ENCODE assay signal across 8 cellular contexts in the genomic region with DNA sequence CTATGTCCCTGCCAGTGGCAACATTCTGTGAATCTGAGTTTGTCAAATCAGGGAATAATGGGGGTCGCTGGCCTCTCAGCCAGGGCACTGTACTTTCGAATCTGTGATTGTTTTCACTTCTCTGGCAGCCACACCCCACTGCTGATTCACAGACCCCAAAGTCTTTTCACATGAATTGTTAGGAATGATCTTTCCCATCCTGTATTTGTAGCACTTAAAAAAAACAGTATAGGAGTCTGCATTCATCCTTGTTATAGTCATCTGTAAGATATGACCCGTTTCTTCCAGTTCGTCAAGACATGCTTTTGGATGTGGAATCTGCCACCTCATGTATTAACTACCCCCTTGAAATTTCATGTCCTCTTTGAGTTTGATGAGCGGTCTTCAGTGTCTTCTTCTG. TPM values are rescaled to one million over a fixed set of nuclear protein-coding genes. Genes with fewer than 3 reads are reported as not detected.
DNase-seq lines count a peak whose midpoint lies in the region; ATAC-seq and TF ChIP-seq lines count a peak whose summit lies in the region.

No MANE protein-coding gene starts in this region.

- H3K79me2 ChIP-seq in mesendoderm (ENCODE audit: control insufficient read depth, insufficient read depth, low read length), result peaks cover 6% of the 10 kb centered on the region

- peaks cover 0 to 30% of the 10 kb centered on the region in 2 donors for H3K4me1 ChIP-seq in right atrium auricular region
- no peaks in the 10 kb centered on the region for H3K4me1 ChIP-seq in mesendoderm (ENCODE audit: control insufficient read depth, low read depth, low read length)
- H3K4me1 ChIP-seq in vagina, result peaks cover 54% of the 10 kb centered on the region

- H3K18ac ChIP-seq in mesendoderm (ENCODE audit: low read length), result no peak overlapping the region

- H3K4me3 ChIP-seq in right atrium auricular region (peak overlapping the region; percentile 74 to 97), mesendoderm (ENCODE audit: low read length) (no peak overlapping the region), vagina (peak overlapping the region; percentile 66 to 93)

- H3K36me3 Mint-ChIP-seq in MCF 10A (ENCODE audit: insufficient read depth, unreplicated experiment), result peaks cover 23% of the 10 kb centered on the region

- no peaks in the 10 kb centered on the region for H3K27me3 Mint-ChIP-seq in MCF 10A (ENCODE audit: insufficient read depth, unreplicated experiment)

- TSS peak; percentile 54 for BruUV-seq in MCF 10A (replicated peaks; lab: Mats Ljungman, UMichigan)

- no peak overlapping the region for H2BK5ac ChIP-seq in mesendoderm (ENCODE audit: low read length)

- peak overlapping the region; percentile 93 for H3K4me2 ChIP-seq in mesendoderm (ENCODE audit: low read length)

- ATAC-seq in Right ventricle myocardium superior (ENCODE audit: poor library complexity) (no peak), HG03039 (IDR thresholded peaks at IDR 0.05; ENCODE audit: unreplicated experiment) (no peak), HG03439 (IDR thresholded peaks at IDR 0.05; ENCODE audit: unreplicated experiment) (no peak)

- H3K27me3 ChIP-seq in right atrium auricular region (no peaks in the 10 kb centered on the region), mesendoderm (ENCODE audit: insufficient read depth, low read length, poor library complexity) (no peaks in the 10 kb centered on the region), vagina (no peaks in the 10 kb centered on the region)

- no CpG with 5 or more reads among the region's 5 CpGs for WGBS in mesendoderm (ENCODE audit: extremely low coverage, insufficient coverage, low lambda C conversion rate)

- TF ChIP-seq CTCF in right atrium auricular region (IDR thresholded peaks at IDR 0.05), result no peak
- TF ChIP-seq CTCF in MCF 10A (IDR thresholded peaks at IDR 0.05; ENCODE audit: unreplicated experiment), result no peak
- no peak for TF ChIP-seq CTCF in vagina (IDR thresholded peaks at IDR 0.05)

- no peak overlapping the region for H2BK15ac ChIP-seq in mesendoderm (replicated peaks; ENCODE audit: low read depth)

- no peak overlapping the region for H2AK5ac ChIP-seq in mesendoderm (ENCODE audit: low read length)

- H3K4me3 Mint-ChIP-seq in MCF 10A (ENCODE audit: unreplicated experiment), result peak overlapping the region; percentile 96

- H3K9ac ChIP-seq in mesendoderm (ENCODE audit: low read length), result peak overlapping the region; percentile 95

- H2BK120ac ChIP-seq in mesendoderm (ENCODE audit: low read depth, low read length), result no peak overlapping the region

- DNase-seq in right atrium auricular region (ENCODE audit: low spot score), result no peak
- DNase-seq in Right ventricle myocardium superior, result no peak
- DNase-seq in MCF 10A (ENCODE audit: unreplicated experiment), result no peak
- no peak for DNase-seq in mesendoderm
- DNase-seq in vagina (ENCODE audit: extremely low spot score in 2 of 2), result no peak
- no peak for DNase-seq in NCI-H2081 (lab: John Stamatoyannopoulos, UW)

- H3K36me3 ChIP-seq in right atrium auricular region (peaks cover 16% of the 10 kb centered on the region), mesendoderm (ENCODE audit: control insufficient read depth, insufficient read depth, low read length) (peaks cover 2% of the 10 kb centered on the region), vagina (peaks cover 0 to 17% of the 10 kb centered on the region in 2 donors)

- H3K23ac ChIP-seq in mesendoderm (ENCODE audit: low read length), result no peak overlapping the region

- peak overlapping the region in 1 of 2 donors; percentile 98 for H3K27ac ChIP-seq in right atrium auricular region
- H3K27ac ChIP-seq in mesendoderm (ENCODE audit: low read depth, low read length), result no peak overlapping the region
- peak overlapping the region; percentile 93 for H3K27ac ChIP-seq in vagina

- H3K9me3 Mint-ChIP-seq in MCF 10A (ENCODE audit: unreplicated experiment), result no peaks in the 10 kb centered on the region

- no peak overlapping the region for H4K8ac ChIP-seq in mesendoderm (ENCODE audit: low read depth, low read length)

- no peak for TF ChIP-seq POLR2A in vagina (IDR thresholded peaks at IDR 0.05)

- H3K27ac Mint-ChIP-seq in MCF 10A (ENCODE audit: low read depth, unreplicated experiment), result peak overlapping the region; percentile 93

- no peak overlapping the region for H4K5ac ChIP-seq in mesendoderm (ENCODE audit: low read length)

- CTCF ChIA-PET in MCF 10A (lab: Yijun Ruan, JAX), result interaction anchor here (1.1 to 1.4 kb wide), 3 partner anchors 22 to 208 kb away, joined by 3 to 4 read pairs (median 4); no protein-coding TSS in a partner anchor

- peaks cover 22% of the 10 kb centered on the region for H3K4me1 Mint-ChIP-seq in MCF 10A (ENCODE audit: insufficient read depth, unreplicated experiment)

- no peak overlapping the region for H3K4ac ChIP-seq in mesendoderm (ENCODE audit: low read depth, low read length)

- H3K9me3 ChIP-seq in right atrium auricular region, result no peaks in the 10 kb centered on the region
- H3K9me3 ChIP-seq in vagina, result no peaks in the 10 kb centered on the region

- H3K79me1 ChIP-seq in mesendoderm (ENCODE audit: low read length), result peaks cover 21% of the 10 kb centered on the region

- peak overlapping the region; percentile 97 for H3K56ac ChIP-seq in mesendoderm (ENCODE audit: low read length)

- intact Hi-C loops in Right ventricle myocardium superior (cut with DNase I) (no loop called here), MCF 10A (cut with micrococcal nuclease) (loop anchor here (5.0 kb wide), 1 partner anchor 63 kb away; a partner anchor contains a TSS), vagina (cut with DNase I) (no loop called here)

- POLR2A ChIA-PET in MCF 10A (lab: Yijun Ruan, JAX), result interaction anchor here (0.6 to 3.9 kb wide), 16 partner anchors 13 to 1995 kb away, joined by 3 to 123 read pairs (median 4); a partner anchor contains a TSS

RNA-seq across cellular contexts. Expression of a gene that starts 0.9 kb away (rescaled TPM):
- 10 to 100 TPM; 30.4 to 45.5 TPM for total RNA-seq in right atrium auricular region
- 45.1 TPM for total RNA-seq in Right ventricle myocardium superior
- total RNA-seq in MCF 10A (2022), result 30.9 and 45.7 TPM in 2 replicates
- 80.8 TPM for polyA plus RNA-seq in mesendoderm (2013, experiment 1 of 2)
- polyA plus RNA-seq in mesendoderm (2013, experiment 2 of 2), result 78.9 TPM
- 110 TPM for total RNA-seq in vagina
